21 cellular contexts compared by ENCODE assay signal in the genomic region with DNA sequence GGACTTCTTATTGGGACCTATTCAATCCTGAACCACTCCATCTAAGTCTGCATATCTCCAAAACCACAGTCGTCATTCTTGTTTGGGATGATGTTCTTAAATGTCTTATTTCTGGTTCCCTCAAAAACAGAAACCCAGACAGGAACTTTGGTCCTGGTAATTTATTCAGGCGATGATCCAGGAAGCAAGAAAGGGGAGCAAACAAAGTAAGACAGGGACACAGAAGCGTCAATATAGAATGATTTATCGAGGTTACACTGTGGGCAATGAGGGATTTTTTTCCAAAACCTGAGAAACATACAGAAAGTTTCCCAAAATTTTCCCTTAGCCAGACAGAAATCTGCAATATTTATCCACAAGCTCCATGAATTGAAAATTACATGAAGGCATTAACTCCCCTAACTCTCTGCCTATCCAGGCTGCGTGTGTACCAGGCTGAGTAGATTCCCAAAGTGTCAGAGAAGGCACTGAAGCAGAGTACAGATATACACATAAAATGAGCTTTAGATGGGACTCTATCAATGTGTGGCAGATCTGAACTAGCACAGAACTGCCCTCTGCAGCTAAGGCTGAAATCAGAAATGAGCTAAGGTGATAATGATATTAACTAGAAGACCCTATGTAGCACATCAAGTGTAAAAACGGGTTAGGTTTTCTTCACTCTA. TPM values are rescaled to one million over a fixed set of nuclear protein-coding genes. Genes with fewer than 3 reads are reported as not detected.
"Had no signal": no experiment of that assay in that cellular context is flagged by ENCODE, and none has a peak within 500 bp of the region (broad histone marks: within the 10 kb centered on the region; RNA-seq: fewer than 3 reads in every experiment).

No MANE protein-coding gene starts in this region.

- H3K27ac ChIP-seq: dorsolateral prefrontal cortex, heart left ventricle, psoas muscle, spleen, testis, tibial nerve, upper lobe of right lung, vagina had no signal

- H3K4me3 ChIP-seq: dorsolateral prefrontal cortex, heart left ventricle, psoas muscle, spleen, testis, tibial nerve, upper lobe of right lung, vagina had no signal

- H3K4me1 ChIP-seq: heart left ventricle, psoas muscle, spleen, testis, tibial nerve, upper lobe of right lung, vagina had no signal

- DNase-seq: dorsolateral prefrontal cortex; effector CD8-positive, alpha-beta T cell; foreskin melanocyte; heart left ventricle; hippocampal formation; left colon; mammary epithelial cell; naive thymus-derived CD4-positive, alpha-beta T cell; nephron progenitor cell; psoas muscle; retina; spleen; stimulated activated CD4-positive, alpha-beta T cell treated with anti-CD3 and anti-CD28 coated beads, Interleukin-15, amount 100 ng/mL, for 24 hours; stimulated activated CD4-positive, alpha-beta T cell treated with anti-CD3 and anti-CD28 coated beads, Interleukin-1b, Interleukin-23, amount 100 ng/mL, for 48 hours; stimulated activated CD4-positive, alpha-beta T cell treated with anti-CD3 and anti-CD28 coated beads, Interleukin-4, amount 100 ng/mL, for 24 hours; testis; upper lobe of right lung had no signal

- ATAC-seq: heart left ventricle; left colon; naive thymus-derived CD4-positive, alpha-beta T cell; sciatic nerve; stimulated activated memory B cell treated with anti-CD40 and anti-IgM and Interleukin-4, amounts not matched to agents 10 μg/mL and 1 μg/mL and 100 μg/mL, for 72 hours; upper lobe of right lung had no signal

- H3K9me3 ChIP-seq: psoas muscle, testis, vagina had no signal

- H3K36me3 ChIP-seq: heart left ventricle, spleen, tibial nerve, upper lobe of right lung, vagina had no signal

- H3K27me3 ChIP-seq: dorsolateral prefrontal cortex, heart left ventricle, spleen, testis, tibial nerve, upper lobe of right lung, vagina had no signal

RNA-seq across cellular contexts. Expression of a gene that starts 43.2 kb away (rescaled TPM):
- polyA plus RNA-seq: naive thymus-derived CD4-positive, alpha-beta T cell had no signal
